ENCODE assay signal across 12 cellular contexts in genomic region chr22:17845340-17845739, GRCh38.
DNase-seq lines count a peak whose midpoint lies in the region; ATAC-seq and TF ChIP-seq lines count a peak whose summit lies in the region.
"Had no signal": no experiment of that assay in that cellular context is flagged by ENCODE, and none has a peak within 500 bp of the region (broad histone marks: within the 10 kb centered on the region; RNA-seq: fewer than 3 reads in every experiment).

No MANE protein-coding gene starts in this region.

- H3K4me1 Mint-ChIP-seq in memory B cell, result peaks cover 9% of the 10 kb centered on the region

- no peak overlapping the region for H2BK15ac ChIP-seq in mesenchymal stem cell (ENCODE audit: low read depth, poor library complexity, severe bottlenecking)

- peak; percentile 87 for DNase-seq in NCI-H2171 treated with DMSO at 0.1 percent for 48 hours (lab: John Stamatoyannopoulos, UW)
- DNase-seq in dorsolateral prefrontal cortex, result no peak
- no peak for DNase-seq in memory B cell (ENCODE audit: low spot score in 2 of 2)
- DNase-seq in NCI-H82 treated with DMSO at 0.1 percent for 48 hours (lab: John Stamatoyannopoulos, UW; ENCODE audit: unreplicated experiment), result no peak
- DNase-seq in left colon, result no peak
- DNase-seq in LoVo (ENCODE audit: low spot score), result no peak
- no peak for DNase-seq in mesenchymal stem cell
- DNase-seq: DND-41, NCI-H1930, WERI-Rb-1 had no signal

- H3K4ac ChIP-seq in mesenchymal stem cell (ENCODE audit: low read depth in 1 of 2, low read length in 2 of 2), result no peak overlapping the region

- H3K9ac ChIP-seq in subcutaneous abdominal adipose tissue (ENCODE audit: low read length in 5 of 5) (no peak overlapping the region), mesenchymal stem cell (ENCODE audit: low read length) (no peak overlapping the region)

- no peaks in the 10 kb centered on the region for H3K27me3 Mint-ChIP-seq in memory B cell
- H3K27me3 Mint-ChIP-seq: activated naive CD4-positive, alpha-beta T cell treated with anti-CD3 and anti-CD28 coated beads, Interleukin-2, amount 50 U/mL, for 24 hours had no signal

- H3K4me1 ChIP-seq in subcutaneous abdominal adipose tissue (ENCODE audit: control insufficient read depth in 5 of 5, insufficient read depth in 5 of 5, low read length in 5 of 5) (peaks cover 13 to 42% (median 30%) of the 10 kb centered on the region in 5 donors), mesenchymal stem cell (ENCODE audit: control insufficient read depth, insufficient read depth, low read depth, low read length) (no peaks in the 10 kb centered on the region)

- ATAC-seq in memory B cell (ENCODE audit: low read depth) (no peak), left colon (no peak)

- peaks cover 0 to 27% (median 19%) of the 10 kb centered on the region in 5 donors for H3K36me3 ChIP-seq in subcutaneous abdominal adipose tissue (ENCODE audit: control insufficient read depth in 5 of 5, insufficient read depth in 5 of 5, low read length in 5 of 5)
- peaks cover 23 to 80% of the 10 kb centered on the region in 2 experiments for H3K36me3 ChIP-seq in mesenchymal stem cell (ENCODE audit: control insufficient read depth in 1 of 2, insufficient read depth in 2 of 2, low read depth in 1 of 2, low read length in 2 of 2)

- H3K27ac ChIP-seq in dorsolateral prefrontal cortex (peak overlapping the region in 49 of 59 donors; percentile 0 to 85 (median 71)), subcutaneous abdominal adipose tissue (ENCODE audit: low read depth, low read length) (peak overlapping the region; percentile 88), mesenchymal stem cell (ENCODE audit: low read length, poor library complexity, severe bottlenecking) (no peak overlapping the region)
- H3K27ac ChIP-seq: WERI-Rb-1 had no signal

- no peak overlapping the region for H2AK5ac ChIP-seq in mesenchymal stem cell (ENCODE audit: low read length, severe bottlenecking)

- H3K79me1 ChIP-seq in mesenchymal stem cell (replicated peaks; ENCODE audit: low read length, poor library complexity, severe bottlenecking), result peaks cover 41% of the 10 kb centered on the region

- WGBS in mesenchymal stem cell, result over 99% methylated on average over 6 of the region's 7 CpGs

- peaks cover 21% of the 10 kb centered on the region for H3K36me3 Mint-ChIP-seq in memory B cell
- H3K36me3 Mint-ChIP-seq: activated naive CD4-positive, alpha-beta T cell treated with anti-CD3 and anti-CD28 coated beads, Interleukin-2, amount 50 U/mL, for 24 hours had no signal

- H3K9me3 ChIP-seq in subcutaneous abdominal adipose tissue (ENCODE audit: control insufficient read depth in 5 of 5, low read length in 5 of 5) (no peaks in the 10 kb centered on the region), mesenchymal stem cell (ENCODE audit: control insufficient read depth, low read length) (no peaks in the 10 kb centered on the region)

- H4K91ac ChIP-seq in mesenchymal stem cell (ENCODE audit: low read length), result no peak overlapping the region

- no peak overlapping the region for H4K8ac ChIP-seq in mesenchymal stem cell (ENCODE audit: low read length)

- H3K4me3 ChIP-seq in dorsolateral prefrontal cortex (no peak overlapping the region), subcutaneous abdominal adipose tissue (ENCODE audit: low read depth in 1 of 5, low read length in 5 of 5) (no peak overlapping the region), mesenchymal stem cell (ENCODE audit: insufficient read depth in 1 of 2, low read depth in 1 of 2, low read length in 2 of 2) (peak overlapping the region in 1 of 2 experiments; percentile 65)

- H3K27ac Mint-ChIP-seq in memory B cell, result peak overlapping the region; percentile 66
- H3K27ac Mint-ChIP-seq: activated naive CD4-positive, alpha-beta T cell treated with anti-CD3 and anti-CD28 coated beads, Interleukin-2, amount 50 U/mL, for 24 hours had no signal

- H2AFZ ChIP-seq in mesenchymal stem cell (ENCODE audit: low read depth, low read length), result no peak overlapping the region

- H3K4me2 ChIP-seq in mesenchymal stem cell (ENCODE audit: low read length, poor library complexity, severe bottlenecking), result no peak overlapping the region

- H3K27me3 ChIP-seq in dorsolateral prefrontal cortex, result no peaks in the 10 kb centered on the region
- H3K27me3 ChIP-seq in subcutaneous abdominal adipose tissue (ENCODE audit: control insufficient read depth in 5 of 5, insufficient read depth in 4 of 5, low read length in 5 of 5), result no peaks in the 10 kb centered on the region
- H3K27me3 ChIP-seq in mesenchymal stem cell (ENCODE audit: control insufficient read depth in 1 of 2, insufficient read depth in 1 of 2, low read length in 2 of 2), result no peaks in the 10 kb centered on the region

- H3K14ac ChIP-seq in mesenchymal stem cell (ENCODE audit: low read length in 2 of 2), result no peak overlapping the region

- intact Hi-C loops in dorsolateral prefrontal cortex (cut with DNase I) (no loop called here), left colon (cut with DNase I, micrococcal nuclease) (no loop called here)

- no peak overlapping the region for H3K18ac ChIP-seq in mesenchymal stem cell (ENCODE audit: low read depth in 1 of 2, low read length in 2 of 2)

- H3K4me3 Mint-ChIP-seq in memory B cell, result no peak overlapping the region
- H3K4me3 Mint-ChIP-seq: activated naive CD4-positive, alpha-beta T cell treated with anti-CD3 and anti-CD28 coated beads, Interleukin-2, amount 50 U/mL, for 24 hours had no signal

- H3K9me3 Mint-ChIP-seq in memory B cell, result no peaks in the 10 kb centered on the region
- H3K9me3 Mint-ChIP-seq: activated naive CD4-positive, alpha-beta T cell treated with anti-CD3 and anti-CD28 coated beads, Interleukin-2, amount 50 U/mL, for 24 hours had no signal

- no peak overlapping the region for H3K23ac ChIP-seq in mesenchymal stem cell (ENCODE audit: low read length in 2 of 2)

- no peak for TF ChIP-seq CTCF in dorsolateral prefrontal cortex (IDR thresholded peaks at IDR 0.05 in 54 of 56, conservative IDR thresholded peaks at IDR 0.05 in 2 of 56; ENCODE audit: low read depth in 1 of 56, partially characterized antibody in 56 of 56)

- H2BK12ac ChIP-seq in mesenchymal stem cell (ENCODE audit: low read length in 2 of 2), result no peak overlapping the region

- H2BK5ac ChIP-seq in mesenchymal stem cell (ENCODE audit: low read depth, low read length, poor library complexity, severe bottlenecking), result no peak overlapping the region

- no peak overlapping the region for H2BK120ac ChIP-seq in mesenchymal stem cell (ENCODE audit: low read depth, low read length)
